Comparison of ENCODE assay signal across 19 cellular contexts in the genomic region with DNA sequence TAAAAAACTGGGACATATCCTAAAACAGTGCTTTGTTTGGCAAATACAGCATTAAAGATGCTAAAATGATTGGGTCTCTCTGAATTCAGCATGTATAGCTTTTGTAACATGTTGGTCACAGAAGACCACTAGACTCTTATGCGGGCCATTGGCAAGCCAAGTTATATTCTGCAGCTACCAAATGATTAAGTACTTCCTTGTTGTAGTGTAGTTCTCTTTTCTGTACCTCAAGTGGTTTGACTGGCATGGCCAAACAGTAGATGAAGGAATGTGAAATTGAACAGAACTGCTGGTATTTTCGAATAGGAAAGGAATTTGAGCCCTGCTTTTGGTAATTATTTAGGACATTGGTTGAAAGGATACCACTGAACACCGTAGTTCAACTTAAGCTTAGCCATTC.
"Had no signal": no experiment of that assay in that cellular context is flagged by ENCODE, and none has a peak within 500 bp of the region (broad histone marks: within the 10 kb centered on the region; RNA-seq: fewer than 3 reads in every experiment).

No MANE protein-coding gene starts in this region.

- H3K27me3 ChIP-seq: ovary, transverse colon had no signal

- H3K9me3 ChIP-seq: ovary, transverse colon had no signal

- H3K4me3 ChIP-seq: coronary artery, ovary, transverse colon had no signal

- H3K27ac ChIP-seq: coronary artery, ovary, transverse colon, WERI-Rb-1 had no signal

- DNase-seq: activated CD4-positive, alpha-beta T cell treated with anti-CD3 and anti-CD28 coated beads for 4 hours; activated CD8-positive, alpha-beta T cell treated with anti-CD3 and anti-CD28 coated beads, Interleukin-2, amount 10 ng/mL, durations not matched to agents 7 days and 5 days; activated naive CD4-positive, alpha-beta T cell; activated naive CD8-positive, alpha-beta T cell treated with anti-CD3 and anti-CD28 coated beads, Interleukin-2, amount 50 U/mL, for 24 hours; caudate nucleus; effector CD4-positive, alpha-beta T cell; foreskin melanocyte; head of caudate nucleus; mesendoderm; ovary; retina; small intestine; stimulated activated naive B cell treated with anti-CD40 and anti-IgM and Interleukin-4, amounts not matched to agents 10 μg/mL and 1 μg/mL and 100 μg/mL, for 72 hours; substantia nigra; T-cell; transverse colon; WERI-Rb-1 had no signal

- H3K4me1 ChIP-seq: transverse colon had no signal

- H3K36me3 ChIP-seq: ovary, transverse colon, WERI-Rb-1 had no signal

- FAIRE-seq: small intestine had no signal

- ATAC-seq: activated CD8-positive, alpha-beta T cell treated with anti-CD3 and anti-CD28 coated beads, Interleukin-2, amount 10 ng/mL, durations not matched to agents 7 days and 5 days; activated naive CD8-positive, alpha-beta T cell treated with anti-CD3 and anti-CD28 coated beads, Interleukin-2, amount 50 U/mL, for 24 hours; left lobe of liver; T-cell had no signal
